ENCODE assay signal across 9 cellular contexts in genomic region chr12:79373896-79374499, GRCh38.
DNase-seq lines count a peak whose midpoint lies in the region; ATAC-seq and TF ChIP-seq lines count a peak whose summit lies in the region.
"Had no signal": no experiment of that assay in that cellular context is flagged by ENCODE, and none has a peak within 500 bp of the region (broad histone marks: within the 10 kb centered on the region; RNA-seq: fewer than 3 reads in every experiment).

No MANE protein-coding gene starts in this region.

- H3K4me1 Mint-ChIP-seq in endodermal cell: peaks cover 29% of the 10 kb centered on the region

- H3K4me3 ChIP-seq in OCI-LY1 (ENCODE audit: low read depth, low read length, poor library complexity, severe bottlenecking): no peak overlapping the region
- H3K4me3 ChIP-seq in endodermal cell (ENCODE audit: low read length): no peak overlapping the region
- H3K4me3 ChIP-seq in retinal pigment epithelial cell (ENCODE audit: low read length): no peak overlapping the region
- no peak overlapping the region for H3K4me3 ChIP-seq in effector memory CD4-positive, alpha-beta T cell (ENCODE audit: insufficient read depth, low read depth, low read length, poor library complexity, severe bottlenecking)
- H3K4me3 ChIP-seq: skin epidermis had no signal

- ATAC-seq in GM18861 (IDR thresholded peaks at IDR 0.05; ENCODE audit: unreplicated experiment) (peak; percentile 84), HG03097 (IDR thresholded peaks at IDR 0.05; ENCODE audit: low FRiP score, unreplicated experiment) (peak; percentile 90)

- H3K9me3 ChIP-seq in OCI-LY1 (ENCODE audit: low read length) (no peaks in the 10 kb centered on the region), endodermal cell (ENCODE audit: control insufficient read depth, low read length) (no peaks in the 10 kb centered on the region)
- no peaks in the 10 kb centered on the region for H3K9me3 ChIP-seq in effector memory CD4-positive, alpha-beta T cell (ENCODE audit: control insufficient read depth, low read length)

- no peak overlapping the region for H3K9ac ChIP-seq in OCI-LY1 (ENCODE audit: low read length)
- H3K9ac ChIP-seq in endodermal cell (ENCODE audit: extremely low read depth, low read length, poor library complexity, severe bottlenecking): no peak overlapping the region

- H3K9me3 Mint-ChIP-seq in endodermal cell: no peaks in the 10 kb centered on the region

- H3K79me2 ChIP-seq in OCI-LY1 (ENCODE audit: insufficient read depth, low read length): no peaks in the 10 kb centered on the region

- H3K27me3 Mint-ChIP-seq in endodermal cell (ENCODE audit: insufficient read depth): no peaks in the 10 kb centered on the region

- DNase-seq in D341Med (ENCODE audit: low spot score): peak; percentile 88
- DNase-seq in endodermal cell: peak; percentile 90
- no peak for DNase-seq in retinal pigment epithelial cell (ENCODE audit: low read depth)
- no peak for DNase-seq in MV-4-11 (lab: John Stamatoyannopoulos, UW)
- no peak for DNase-seq in effector memory CD4-positive, alpha-beta T cell

- H3K36me3 Mint-ChIP-seq in endodermal cell (ENCODE audit: low read depth): no peaks in the 10 kb centered on the region

- 40 to 53% methylated on average over 2 to 4 of the region's 5 CpGs for WGBS in endodermal cell (ENCODE audit: insufficient coverage in 1 of 2, insufficient read length in 1 of 2), 2 experiments

- H3K27me3 ChIP-seq in OCI-LY1 (ENCODE audit: insufficient read depth, low read length) (no peaks in the 10 kb centered on the region), endodermal cell (ENCODE audit: control insufficient read depth, insufficient read depth, low read length, poor library complexity, severe bottlenecking) (no peaks in the 10 kb centered on the region)
- no peaks in the 10 kb centered on the region for H3K27me3 ChIP-seq in effector memory CD4-positive, alpha-beta T cell (replicated peaks; ENCODE audit: control insufficient read depth, insufficient read depth, low read length, poor library complexity, severe bottlenecking)

- TF ChIP-seq CTCF in OCI-LY1 (IDR thresholded peaks at IDR 0.05; ENCODE audit: low read length) (peak; percentile 67), endodermal cell (conservative IDR thresholded peaks at IDR 0.05) (peak; percentile 86), retinal pigment epithelial cell (conservative IDR thresholded peaks at IDR 0.05; ENCODE audit: low read depth, low read length) (peak; percentile 84)

- H3K36me3 ChIP-seq in OCI-LY1 (ENCODE audit: insufficient read depth, low read length): no peaks in the 10 kb centered on the region
- H3K36me3 ChIP-seq in endodermal cell (ENCODE audit: control insufficient read depth, insufficient read depth, low read length): no peaks in the 10 kb centered on the region
- H3K36me3 ChIP-seq in effector memory CD4-positive, alpha-beta T cell (ENCODE audit: control insufficient read depth, insufficient read depth, low read length): no peaks in the 10 kb centered on the region

- no peaks in the 10 kb centered on the region for H4K20me1 ChIP-seq in OCI-LY1 (ENCODE audit: insufficient read depth, low read length)

- H3K27ac ChIP-seq in OCI-LY1 (ENCODE audit: low read depth, low read length, poor library complexity, severe bottlenecking) (no peak overlapping the region), endodermal cell (ENCODE audit: low read depth, low read length) (no peak overlapping the region)
- H3K27ac ChIP-seq in effector memory CD4-positive, alpha-beta T cell (ENCODE audit: insufficient read depth, low read length, poor library complexity, severe bottlenecking): no peak overlapping the region
- H3K27ac ChIP-seq: skin epidermis had no signal

- no peaks in the 10 kb centered on the region for H3K9me2 ChIP-seq in OCI-LY1 (ENCODE audit: low read depth, low read length)

- H3F3A ChIP-seq in OCI-LY1 (ENCODE audit: insufficient read depth, low read length): no peaks in the 10 kb centered on the region

- H3K4me2 ChIP-seq in OCI-LY1 (ENCODE audit: low read length): no peak overlapping the region

- H3K4me1 ChIP-seq in OCI-LY1 (ENCODE audit: insufficient read depth, low read length, severe bottlenecking) (no peaks in the 10 kb centered on the region), endodermal cell (ENCODE audit: control insufficient read depth, insufficient read depth, low read length) (no peaks in the 10 kb centered on the region)
- no peaks in the 10 kb centered on the region for H3K4me1 ChIP-seq in effector memory CD4-positive, alpha-beta T cell (ENCODE audit: control insufficient read depth, insufficient read depth, low read length, poor library complexity, severe bottlenecking)

- no peak overlapping the region for H3K27ac Mint-ChIP-seq in endodermal cell

- no peak overlapping the region for H3K4me3 Mint-ChIP-seq in endodermal cell

- no peak overlapping the region for H2AFZ ChIP-seq in OCI-LY1 (ENCODE audit: low read length)

Comparison
In these comparisons a context has a peak if more than half of its experiments do, and no peak if none do; other contexts are left out.
1. DNase-seq: peak in D341Med (single experiment) and endodermal cell (single experiment); none in retinal pigment epithelial cell (single experiment), MV-4-11 (single experiment) and effector memory CD4-positive, alpha-beta T cell (0 of 3).
2. Peak in every context shown above with its lines, with median percentiles within 50 percentile points of each other: CTCF ChIP-seq.